Comparison of ENCODE assay signal across 17 cellular contexts in the genomic region with DNA sequence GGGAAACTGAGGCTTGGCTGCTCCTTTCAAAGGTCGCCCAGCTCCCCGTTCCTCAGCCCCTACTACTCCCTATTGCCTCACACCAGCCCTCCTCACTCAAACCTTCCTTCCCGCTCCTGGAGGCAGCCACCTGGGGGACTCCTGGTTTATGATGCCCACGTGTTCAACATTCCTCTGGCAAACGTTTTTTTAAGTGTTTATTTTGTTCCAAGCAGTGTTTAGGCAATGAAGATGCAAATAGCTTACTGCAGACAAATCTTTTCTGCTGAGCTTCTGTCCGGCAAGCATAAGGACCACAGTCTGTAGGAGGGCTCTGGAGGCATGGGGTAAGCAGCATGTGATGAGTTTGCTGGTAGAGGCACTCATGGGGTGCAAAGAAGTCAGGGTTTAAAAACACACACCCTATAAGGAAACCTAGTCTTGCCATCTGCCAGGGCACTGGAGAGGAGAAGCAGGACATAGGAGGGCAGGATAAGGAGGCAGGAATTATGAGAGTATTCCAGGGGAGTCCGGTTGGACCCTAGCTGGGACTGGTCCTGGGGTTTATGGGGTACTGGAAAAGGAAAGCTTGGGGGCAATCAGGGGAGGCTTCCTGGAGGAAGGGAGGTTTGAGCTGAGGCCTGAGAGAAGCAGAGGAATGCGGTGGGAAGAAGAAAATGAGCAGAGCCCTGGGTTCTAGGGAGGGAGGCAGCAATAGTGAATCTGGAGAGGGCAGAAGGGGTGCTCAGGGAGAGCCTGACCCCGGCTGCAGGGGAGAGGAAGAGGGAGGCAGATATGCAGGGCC.
DNase-seq lines count a peak whose midpoint lies in the region; ATAC-seq and TF ChIP-seq lines count a peak whose summit lies in the region.
"Had no signal": no experiment of that assay in that cellular context is flagged by ENCODE, and none has a peak within 500 bp of the region (broad histone marks: within the 10 kb centered on the region; RNA-seq: fewer than 3 reads in every experiment).

No MANE protein-coding gene starts in this region.

- no peaks in the 10 kb centered on the region for H3K27me3 Mint-ChIP-seq in activated CD4-positive, alpha-beta memory T cell treated with anti-CD3 and anti-CD28 coated beads, Interleukin-2, amount 10 ng/mL, durations not matched to agents 7 days and 5 days
- no peaks in the 10 kb centered on the region for H3K27me3 Mint-ChIP-seq in activated CD4-positive, alpha-beta memory T cell treated with anti-CD3 and anti-CD28 coated beads for 36 hours
- H3K27me3 Mint-ChIP-seq in GM23338 (ENCODE audit: insufficient read depth, low read depth, poor library complexity) (peaks cover 20% of the 10 kb centered on the region), brain (no peaks in the 10 kb centered on the region), progenitor cell of endocrine pancreas (no peaks in the 10 kb centered on the region)

- peaks cover 9% of the 10 kb centered on the region for H3K4me1 Mint-ChIP-seq in activated CD4-positive, alpha-beta memory T cell treated with anti-CD3 and anti-CD28 coated beads, Interleukin-2, amount 10 ng/mL, durations not matched to agents 7 days and 5 days
- H3K4me1 Mint-ChIP-seq in activated CD4-positive, alpha-beta memory T cell treated with anti-CD3 and anti-CD28 coated beads for 36 hours (ENCODE audit: low read depth), result no peaks in the 10 kb centered on the region
- H3K4me1 Mint-ChIP-seq in GM23338 (peaks cover 19% of the 10 kb centered on the region), brain (peaks cover 60% of the 10 kb centered on the region), progenitor cell of endocrine pancreas (ENCODE audit: low read depth) (peaks cover 4% of the 10 kb centered on the region)

- H3F3A ChIP-seq in GM23338 (replicated peaks; ENCODE audit: low read depth), result peaks cover 6% of the 10 kb centered on the region

- no peaks in the 10 kb centered on the region for H3K4me1 ChIP-seq in GM23338 (ENCODE audit: insufficient read depth)

- no peak for DNase-seq in activated CD4-positive, alpha-beta memory T cell treated with anti-CD3 and anti-CD28 coated beads, Interleukin-2, amount 10 ng/mL, durations not matched to agents 7 days and 5 days
- DNase-seq in activated CD4-positive, alpha-beta memory T cell treated with anti-CD3 and anti-CD28 coated beads for 36 hours, result no peak
- no peak for DNase-seq in GM23338 (ENCODE audit: low spot score)
- no peak for DNase-seq in progenitor cell of endocrine pancreas (ENCODE audit: low spot score, unreplicated experiment)
- DNase-seq in HCEC 1CT, result no peak
- no peak for DNase-seq in substantia nigra (lab: John Stamatoyannopoulos, UW)
- DNase-seq: ACHN; esophagus squamous epithelium; KG1; left colon; NCI-H446; retina; stimulated activated CD4-positive, alpha-beta T cell treated with anti-CD3 and anti-CD28 coated beads, Interleukin-1b, Interleukin-23, amount 100 ng/mL, for 48 hours; WERI-Rb-1 had no signal

- no peaks in the 10 kb centered on the region for H3K9me2 ChIP-seq in GM23338 (ENCODE audit: insufficient read depth)

- no peak overlapping the region for H3K4me3 Mint-ChIP-seq in activated CD4-positive, alpha-beta memory T cell treated with anti-CD3 and anti-CD28 coated beads, Interleukin-2, amount 10 ng/mL, durations not matched to agents 7 days and 5 days
- no peak overlapping the region for H3K4me3 Mint-ChIP-seq in activated CD4-positive, alpha-beta memory T cell treated with anti-CD3 and anti-CD28 coated beads for 36 hours
- H3K4me3 Mint-ChIP-seq in GM23338 (no peak overlapping the region), brain (no peak overlapping the region), progenitor cell of endocrine pancreas (ENCODE audit: low read depth) (no peak overlapping the region)

- peak overlapping the region; percentile 16 for H3K27ac Mint-ChIP-seq in activated CD4-positive, alpha-beta memory T cell treated with anti-CD3 and anti-CD28 coated beads, Interleukin-2, amount 10 ng/mL, durations not matched to agents 7 days and 5 days
- H3K27ac Mint-ChIP-seq in activated CD4-positive, alpha-beta memory T cell treated with anti-CD3 and anti-CD28 coated beads for 36 hours, result no peak overlapping the region
- H3K27ac Mint-ChIP-seq in GM23338 (peak overlapping the region; percentile 61; the same call in 1 of the 2 replicates), brain (peak overlapping the region; percentile 15 to 81 (median 61)), progenitor cell of endocrine pancreas (peak overlapping the region; percentile 15)

- no peak overlapping the region for H2AFZ ChIP-seq in GM23338

- peaks cover 17% of the 10 kb centered on the region for H3K79me2 ChIP-seq in GM23338 (replicated peaks; ENCODE audit: insufficient read depth)

- TF ChIP-seq CTCF in GM23338 (conservative IDR thresholded peaks at IDR 0.05; ENCODE audit: low read depth in 2 of 2) (no peak), brain (conservative IDR thresholded peaks at IDR 0.05) (no peak), progenitor cell of endocrine pancreas (IDR thresholded peaks at IDR 0.05; ENCODE audit: unreplicated experiment) (no peak)

- H3K27ac ChIP-seq in GM23338 (ENCODE audit: low read depth) (0 out of 2 replicates have a peak overlapping the region, but pooled peaks have one; percentile 19), substantia nigra (ENCODE audit: low read depth, low read length, poor library complexity, severe bottlenecking) (no peak overlapping the region)
- H3K27ac ChIP-seq: coronary artery, esophagus squamous epithelium, WERI-Rb-1 had no signal

- no peak overlapping the region for H3K4me2 ChIP-seq in GM23338

- no peaks in the 10 kb centered on the region for H3K9me3 Mint-ChIP-seq in activated CD4-positive, alpha-beta memory T cell treated with anti-CD3 and anti-CD28 coated beads, Interleukin-2, amount 10 ng/mL, durations not matched to agents 7 days and 5 days
- H3K9me3 Mint-ChIP-seq in activated CD4-positive, alpha-beta memory T cell treated with anti-CD3 and anti-CD28 coated beads for 36 hours, result no peaks in the 10 kb centered on the region
- H3K9me3 Mint-ChIP-seq in GM23338, result no peaks in the 10 kb centered on the region; the same call in 2 of the 3 replicates
- peaks cover 0 to 2% (median 0%) of the 10 kb centered on the region in 5 experiments for H3K9me3 Mint-ChIP-seq in brain
- no peaks in the 10 kb centered on the region for H3K9me3 Mint-ChIP-seq in progenitor cell of endocrine pancreas (ENCODE audit: low read depth)

- H4K20me1 ChIP-seq in GM23338 (replicated peaks; ENCODE audit: insufficient read depth), result peaks cover 18% of the 10 kb centered on the region; the same call in 1 of the 2 replicates

- CTCF ChIA-PET in activated CD4-positive, alpha-beta memory T cell treated with anti-CD3 and anti-CD28 coated beads, Interleukin-2, amount 10 ng/mL, durations not matched to agents 7 days and 5 days (lab: Charles Lee), result no interaction called here
- CTCF ChIA-PET in activated CD4-positive, alpha-beta memory T cell treated with anti-CD3 and anti-CD28 coated beads for 36 hours (lab: Charles Lee), result no interaction called here

- H3K36me3 ChIP-seq in GM23338 (ENCODE audit: insufficient read depth), result no peaks in the 10 kb centered on the region

- peaks cover 37% of the 10 kb centered on the region for H3K36me3 Mint-ChIP-seq in activated CD4-positive, alpha-beta memory T cell treated with anti-CD3 and anti-CD28 coated beads, Interleukin-2, amount 10 ng/mL, durations not matched to agents 7 days and 5 days (ENCODE audit: low read depth)
- H3K36me3 Mint-ChIP-seq in activated CD4-positive, alpha-beta memory T cell treated with anti-CD3 and anti-CD28 coated beads for 36 hours, result peaks cover 13% of the 10 kb centered on the region
- H3K36me3 Mint-ChIP-seq in GM23338 (ENCODE audit: low read depth), result peaks cover 46% of the 10 kb centered on the region
- peaks cover 40% of the 10 kb centered on the region for H3K36me3 Mint-ChIP-seq in brain
- H3K36me3 Mint-ChIP-seq in progenitor cell of endocrine pancreas (ENCODE audit: insufficient read depth), result peaks cover 22% of the 10 kb centered on the region

- no peak for ATAC-seq in GM23338
- no peak for ATAC-seq in GM18502 (IDR thresholded peaks at IDR 0.05; ENCODE audit: poor library complexity, unreplicated experiment)

- POLR2A ChIA-PET in activated CD4-positive, alpha-beta memory T cell treated with anti-CD3 and anti-CD28 coated beads, Interleukin-2, amount 10 ng/mL, durations not matched to agents 7 days and 5 days (lab: Charles Lee), result no interaction called here
- POLR2A ChIA-PET in activated CD4-positive, alpha-beta memory T cell treated with anti-CD3 and anti-CD28 coated beads for 36 hours (lab: Charles Lee), result no interaction called here

- intact Hi-C loops in activated CD4-positive, alpha-beta memory T cell treated with anti-CD3 and anti-CD28 coated beads for 36 hours (cut with micrococcal nuclease), result no loop called here

- no peaks in the 10 kb centered on the region for H3K27me3 ChIP-seq in GM23338 (ENCODE audit: insufficient read depth)
- H3K27me3 ChIP-seq: esophagus squamous epithelium had no signal

- H3K4me3 ChIP-seq in GM23338, result no peak overlapping the region
- H3K4me3 ChIP-seq: coronary artery, esophagus squamous epithelium had no signal

TF ChIP-seq in GM23338, 12 proteins besides CTCF, POLR2A, EP300 and RAD21 (continues in another document):
- TF ChIP-seq NANOG (IDR thresholded peaks at IDR 0.05; ENCODE audit: borderline replicate concordance), result no peak
- no peak for TF ChIP-seq EZH2phosphoT487 (IDR thresholded peaks at IDR 0.05; ENCODE audit: unreplicated experiment)
- TF ChIP-seq ZNF114 (CRISPR knock-in tag; IDR thresholded peaks at IDR 0.05), result no peak
